25 cellular contexts compared by ENCODE assay signal in the genomic region with DNA sequence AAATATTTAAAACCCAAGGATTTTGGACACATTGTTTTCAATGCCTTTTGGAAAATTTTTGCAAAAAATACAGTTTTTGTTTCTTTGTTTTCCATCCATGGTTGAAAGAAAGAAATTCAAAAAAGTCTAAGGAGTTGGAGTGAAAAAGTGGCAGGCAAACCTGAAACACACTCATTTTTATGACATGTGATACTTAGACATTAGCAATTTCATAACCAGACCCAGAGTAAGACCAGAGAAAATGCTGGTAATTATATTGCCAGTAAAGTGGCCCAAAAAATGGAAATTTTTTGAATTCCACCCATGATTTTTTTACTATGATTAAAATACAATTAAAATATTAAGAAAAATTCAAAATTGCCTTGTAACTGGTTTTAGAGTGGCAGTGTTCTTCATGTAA.
"Had no signal": no experiment of that assay in that cellular context is flagged by ENCODE, and none has a peak within 500 bp of the region (broad histone marks: within the 10 kb centered on the region; RNA-seq: fewer than 3 reads in every experiment).

No MANE protein-coding gene starts in this region.

- H3K27ac Mint-ChIP-seq: activated B cell treated with CpG ODN at 0.5 μM for 24 hours; activated CD4-positive, alpha-beta T cell treated with anti-CD3 and anti-CD28 coated beads, Interleukin-2, amount 10 ng/mL, durations not matched to agents 24 days and 14 days; activated CD8-positive, alpha-beta memory T cell treated with anti-CD3 and anti-CD28 coated beads, Interleukin-2, amount 10 ng/mL, durations not matched to agents 7 days and 5 days; activated naive CD4-positive, alpha-beta T cell treated with anti-CD3 and anti-CD28 coated beads, Interleukin-2, amount 50 U/mL, for 24 hours; activated T-cell treated with anti-CD3 and anti-CD28 coated beads, Interleukin-2, amount 50 U/mL, for 24 hours; activated T-helper 1 cell treated with anti-CD3 and anti-CD28 coated beads, Interleukin-12 subunit alpha, Interleukin-12 subunit beta, Interleukin-2, Interleukin-4 antibody, amounts not matched to agents 30 ng/mL and 10 ng/mL and 1 ng/mL, durations not matched to agents 14 hours and 24 hours and 36 hours; T-cell had no signal

- H3K27ac ChIP-seq: KMS-11, Peyer's patch, SK-N-MC had no signal

- H3K9me3 ChIP-seq: Peyer's patch had no signal

- H3K9me3 Mint-ChIP-seq: activated B cell treated with CpG ODN at 0.5 μM for 24 hours; activated CD4-positive, alpha-beta T cell treated with anti-CD3 and anti-CD28 coated beads, Interleukin-2, amount 10 ng/mL, durations not matched to agents 24 days and 14 days; activated naive CD4-positive, alpha-beta T cell treated with anti-CD3 and anti-CD28 coated beads, Interleukin-2, amount 50 U/mL, for 24 hours; activated T-cell treated with anti-CD3 and anti-CD28 coated beads, Interleukin-2, amount 50 U/mL, for 24 hours; activated T-helper 1 cell treated with anti-CD3 and anti-CD28 coated beads, Interleukin-12 subunit alpha, Interleukin-12 subunit beta, Interleukin-2, Interleukin-4 antibody, amounts not matched to agents 30 ng/mL and 10 ng/mL and 1 ng/mL, durations not matched to agents 14 hours and 24 hours and 36 hours; T-cell had no signal

- H3K4me1 ChIP-seq: Peyer's patch had no signal

- DNase-seq: activated B cell treated with CpG ODN at 0.5 μM for 24 hours; activated CD4-positive, alpha-beta T cell treated with anti-CD3 and anti-CD28 coated beads for 1 hour; activated CD4-positive, alpha-beta T cell treated with anti-CD3 and anti-CD28 coated beads, Interleukin-2, amount 10 ng/mL, durations not matched to agents 24 days and 14 days; activated CD4-positive, alpha-beta T cell treated with anti-CD3 and anti-CD28 coated beads, Interleukin-2, amount 50 U/mL, for 48 hours; activated CD8-positive, alpha-beta memory T cell treated with anti-CD3 and anti-CD28 coated beads, Interleukin-2, amount 10 ng/mL, durations not matched to agents 7 days and 5 days; activated effector memory CD4-positive, alpha-beta T cell treated with Interleukin-2 at 50 U/mL for 16 hours; activated naive CD4-positive, alpha-beta T cell; activated T-cell treated with anti-CD3 and anti-CD28 coated beads, Interleukin-2, amount 50 U/mL, for 24 hours; amygdala; NCI-H1092; NCI-H1417; NCI-H1930; NCI-H345; NCI-H510A; NK-92 treated with Interleukin-12 subunit alpha and Interleukin-12 subunit beta, amount 100 ng/mL, for 24 hours; OCI-M1; Peyer's patch; SHP77 treated with DMSO at 0.1 percent for 48 hours; T-cell; T-helper 2 cell; T1000 had no signal

- H3K36me3 Mint-ChIP-seq: activated CD8-positive, alpha-beta memory T cell treated with anti-CD3 and anti-CD28 coated beads, Interleukin-2, amount 10 ng/mL, durations not matched to agents 7 days and 5 days; activated naive CD4-positive, alpha-beta T cell treated with anti-CD3 and anti-CD28 coated beads, Interleukin-2, amount 50 U/mL, for 24 hours; T-cell had no signal

- ATAC-seq: activated CD8-positive, alpha-beta memory T cell treated with anti-CD3 and anti-CD28 coated beads, Interleukin-2, amount 10 ng/mL, durations not matched to agents 7 days and 5 days; T-cell had no signal

- H3K4me3 Mint-ChIP-seq: activated B cell treated with CpG ODN at 0.5 μM for 24 hours; activated CD4-positive, alpha-beta T cell treated with anti-CD3 and anti-CD28 coated beads, Interleukin-2, amount 10 ng/mL, durations not matched to agents 24 days and 14 days; activated CD8-positive, alpha-beta memory T cell treated with anti-CD3 and anti-CD28 coated beads, Interleukin-2, amount 10 ng/mL, durations not matched to agents 7 days and 5 days; activated naive CD4-positive, alpha-beta T cell treated with anti-CD3 and anti-CD28 coated beads, Interleukin-2, amount 50 U/mL, for 24 hours; activated T-cell treated with anti-CD3 and anti-CD28 coated beads, Interleukin-2, amount 50 U/mL, for 24 hours; activated T-helper 1 cell treated with anti-CD3 and anti-CD28 coated beads, Interleukin-12 subunit alpha, Interleukin-12 subunit beta, Interleukin-2, Interleukin-4 antibody, amounts not matched to agents 30 ng/mL and 10 ng/mL and 1 ng/mL, durations not matched to agents 14 hours and 24 hours and 36 hours; T-cell had no signal

- H3K27me3 Mint-ChIP-seq: activated B cell treated with CpG ODN at 0.5 μM for 24 hours; activated CD4-positive, alpha-beta T cell treated with anti-CD3 and anti-CD28 coated beads, Interleukin-2, amount 10 ng/mL, durations not matched to agents 24 days and 14 days; activated CD8-positive, alpha-beta memory T cell treated with anti-CD3 and anti-CD28 coated beads, Interleukin-2, amount 10 ng/mL, durations not matched to agents 7 days and 5 days had no signal

- H3K36me3 ChIP-seq: Peyer's patch had no signal

- H3K4me1 Mint-ChIP-seq: activated B cell treated with CpG ODN at 0.5 μM for 24 hours; activated CD4-positive, alpha-beta T cell treated with anti-CD3 and anti-CD28 coated beads, Interleukin-2, amount 10 ng/mL, durations not matched to agents 24 days and 14 days; activated CD8-positive, alpha-beta memory T cell treated with anti-CD3 and anti-CD28 coated beads, Interleukin-2, amount 10 ng/mL, durations not matched to agents 7 days and 5 days; activated naive CD4-positive, alpha-beta T cell treated with anti-CD3 and anti-CD28 coated beads, Interleukin-2, amount 50 U/mL, for 24 hours; T-cell had no signal

- H3K27me3 ChIP-seq: Peyer's patch had no signal

- H3K4me2 ChIP-seq: KMS-11 had no signal

- H3K9ac ChIP-seq: KMS-11 had no signal

- H3K4me3 ChIP-seq: Peyer's patch, SK-N-MC had no signal
